In the genomic region with DNA sequence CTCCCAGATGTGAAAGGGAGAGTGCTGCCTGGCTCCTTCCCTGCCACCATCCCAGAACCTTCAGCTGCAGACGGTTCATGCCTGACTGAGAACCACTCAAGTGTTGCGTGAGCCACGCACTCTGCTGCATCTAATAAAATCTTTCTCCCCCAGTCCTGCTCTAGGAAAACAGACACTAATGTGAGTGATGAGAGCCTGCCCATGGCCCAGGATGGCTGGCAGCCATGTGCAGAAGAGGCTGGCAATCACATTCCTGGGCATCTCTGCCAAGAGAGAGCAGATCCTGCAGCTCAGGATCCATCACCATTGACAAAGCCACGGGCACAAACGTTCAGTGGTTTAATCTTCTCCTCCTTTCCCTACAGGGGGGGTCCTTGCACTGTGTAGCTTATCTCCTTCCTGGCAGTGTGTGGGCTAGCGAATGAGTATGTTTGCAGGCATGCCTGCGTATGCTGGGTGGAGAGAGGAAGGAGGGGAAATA, we compare ENCODE assay signal across 10 cellular contexts.
A peak's percentile ranks its signal among the peaks of the same experiment; 100 is the strongest.
DNase-seq lines count a peak whose midpoint lies in the region; ATAC-seq and TF ChIP-seq lines count a peak whose summit lies in the region.
"Had no signal": no experiment of that assay in that cellular context is flagged by ENCODE, and none has a peak within 500 bp of the region (broad histone marks: within the 10 kb centered on the region; RNA-seq: fewer than 3 reads in every experiment).

No MANE protein-coding gene starts in this region.

- peak overlapping the region; percentile 36 for H2BK120ac ChIP-seq in trophoblast cell (ENCODE audit: insufficient read depth, low read length, poor library complexity)

- H3K4me1 Mint-ChIP-seq in CD8-positive, alpha-beta memory T cell: no peaks in the 10 kb centered on the region

- no peak overlapping the region for H2AK5ac ChIP-seq in trophoblast cell (ENCODE audit: low read length)

- H2BK12ac ChIP-seq in trophoblast cell (ENCODE audit: low read length): peak overlapping the region; percentile 8

- peak overlapping the region; percentile 51 for H3K14ac ChIP-seq in trophoblast cell (ENCODE audit: low read length)

- no CpG with 5 or more reads among the region's 7 CpGs for WGBS in trophoblast cell (ENCODE audit: extremely low coverage, insufficient coverage, insufficient read length)
- 43 to 45% methylated on average over 5 to 7 of the region's 7 CpGs for WGBS in body of pancreas, 2 donors

- H3K9ac ChIP-seq in trophoblast cell (ENCODE audit: low read length): no peak overlapping the region

- peaks cover 9% of the 10 kb centered on the region for H3K79me1 ChIP-seq in trophoblast cell (ENCODE audit: low read length)

- DNase-seq in ELF-1 (ENCODE audit: low read depth, low spot score) (peak; percentile 23), NCI-H2171 treated with DMSO at 0.1 percent for 48 hours (lab: John Stamatoyannopoulos, UW) (peak; percentile 61), fibroblast of gingiva (ENCODE audit: low read depth) (peak; percentile 70), trophoblast cell (peak in 1 of 2 donors; percentile 12), NCI-H69 (lab: John Stamatoyannopoulos, UW) (no peak), body of pancreas (no peak)
- no peak for DNase-seq in CD8-positive, alpha-beta memory T cell

- H3K4me3 Mint-ChIP-seq in CD8-positive, alpha-beta memory T cell: no peak overlapping the region

- no peak overlapping the region for H4K8ac ChIP-seq in trophoblast cell (ENCODE audit: low read depth, low read length)

- H3K4me1 ChIP-seq in trophoblast cell (ENCODE audit: control insufficient read depth in 1 of 2, insufficient read depth in 2 of 2, low read length in 2 of 2) (peaks cover 2 to 5% of the 10 kb centered on the region in 2 experiments), body of pancreas (no peaks in the 10 kb centered on the region)
- H3K4me1 ChIP-seq in CD8-positive, alpha-beta memory T cell (ENCODE audit: insufficient read depth, low read length): no peaks in the 10 kb centered on the region
- H3K4me1 ChIP-seq: tibial nerve had no signal

- H3K18ac ChIP-seq in trophoblast cell (ENCODE audit: low read length): no peak overlapping the region

- no peak overlapping the region for H3K23ac ChIP-seq in trophoblast cell (ENCODE audit: low read length)

- H2AFZ ChIP-seq in trophoblast cell (ENCODE audit: insufficient read depth, low read length, poor library complexity): no peak overlapping the region

- TF ChIP-seq CTCF in body of pancreas (IDR thresholded peaks at IDR 0.05): no peak

- H3K27me3 Mint-ChIP-seq in CD8-positive, alpha-beta memory T cell: no peaks in the 10 kb centered on the region

- no peak overlapping the region for H4K91ac ChIP-seq in trophoblast cell (ENCODE audit: low read depth, low read length)

- no peaks in the 10 kb centered on the region for H3K27me3 ChIP-seq in trophoblast cell (ENCODE audit: insufficient read depth, low read length)
- no peaks in the 10 kb centered on the region for H3K27me3 ChIP-seq in CD8-positive, alpha-beta memory T cell (ENCODE audit: insufficient read depth, low read length, poor library complexity, severe bottlenecking)
- H3K27me3 ChIP-seq in body of pancreas: no peaks in the 10 kb centered on the region
- H3K27me3 ChIP-seq: tibial nerve had no signal

- peak overlapping the region in 1 of 8 donors; percentile 75 for H3K27ac Mint-ChIP-seq in CD8-positive, alpha-beta memory T cell

- CTCF ChIA-PET in CD8-positive, alpha-beta memory T cell (lab: Charles Lee): no interaction called here

- H3K4me3 ChIP-seq in trophoblast cell (ENCODE audit: low read depth, low read length) (no peak overlapping the region), body of pancreas (no peak overlapping the region)
- H3K4me3 ChIP-seq in CD8-positive, alpha-beta memory T cell (ENCODE audit: low read length): no peak overlapping the region
- H3K4me3 ChIP-seq: coronary artery, tibial nerve had no signal

- H4K12ac ChIP-seq in trophoblast cell (ENCODE audit: low read depth, low read length): no peak overlapping the region

- intact Hi-C loops in body of pancreas (cut with DNase I): no loop called here

- H3K27ac ChIP-seq in trophoblast cell (ENCODE audit: low read depth, low read length) (no peak overlapping the region), body of pancreas (no peak overlapping the region)
- no peak overlapping the region for H3K27ac ChIP-seq in CD8-positive, alpha-beta memory T cell (ENCODE audit: low read depth, low read length)
- H3K27ac ChIP-seq: coronary artery, tibial nerve had no signal

- no peak for TF ChIP-seq POLR2A in body of pancreas (IDR thresholded peaks at IDR 0.05)

- H3K36me3 ChIP-seq in trophoblast cell (ENCODE audit: control insufficient read depth in 1 of 2, insufficient read depth in 2 of 2, low read length in 2 of 2) (no peaks in the 10 kb centered on the region), body of pancreas (replicated peaks in 1 of 2; ENCODE audit: insufficient read depth in 1 of 2, low read depth in 2 of 2) (no peaks in the 10 kb centered on the region)
- H3K36me3 ChIP-seq in CD8-positive, alpha-beta memory T cell (ENCODE audit: insufficient read depth, low read length): no peaks in the 10 kb centered on the region
- H3K36me3 ChIP-seq: tibial nerve had no signal

- H3K9me3 ChIP-seq in trophoblast cell (ENCODE audit: insufficient read depth, low read depth, low read length) (no peaks in the 10 kb centered on the region), body of pancreas (no peaks in the 10 kb centered on the region)
- no peaks in the 10 kb centered on the region for H3K9me3 ChIP-seq in CD8-positive, alpha-beta memory T cell (ENCODE audit: low read length)
- H3K9me3 ChIP-seq: tibial nerve had no signal

- no peak for ATAC-seq in body of pancreas
- ATAC-seq in GM18511 (IDR thresholded peaks at IDR 0.05; ENCODE audit: unreplicated experiment): no peak

- no peaks in the 10 kb centered on the region for H3K79me2 ChIP-seq in trophoblast cell (ENCODE audit: control insufficient read depth, insufficient read depth, low read length, poor library complexity)

- POLR2A ChIA-PET in CD8-positive, alpha-beta memory T cell (lab: Charles Lee): no interaction called here

- no peak overlapping the region for H3K4ac ChIP-seq in trophoblast cell (ENCODE audit: low read depth, low read length)

- H3K4me2 ChIP-seq in trophoblast cell (ENCODE audit: low read length): no peak overlapping the region

- peaks cover 0 to 1% (median 0%) of the 10 kb centered on the region in 5 donors for H3K9me3 Mint-ChIP-seq in CD8-positive, alpha-beta memory T cell

- no peak overlapping the region for H2BK5ac ChIP-seq in trophoblast cell (ENCODE audit: low read depth, low read length, poor library complexity)

- H3K36me3 Mint-ChIP-seq in CD8-positive, alpha-beta memory T cell: no peaks in the 10 kb centered on the region

Comparison
In these comparisons a context has a peak if more than half of its experiments do, and no peak if none do; other contexts are left out.
1. DNase-seq: peak in ELF-1 (single experiment), NCI-H2171 treated with DMSO at 0.1 percent for 48 hours (single experiment) and fibroblast of gingiva (single experiment); none in NCI-H69 (single experiment), CD8-positive, alpha-beta memory T cell (0 of 5) and body of pancreas (0 of 4).